15 cellular contexts compared by ENCODE assay signal in the genomic region with DNA sequence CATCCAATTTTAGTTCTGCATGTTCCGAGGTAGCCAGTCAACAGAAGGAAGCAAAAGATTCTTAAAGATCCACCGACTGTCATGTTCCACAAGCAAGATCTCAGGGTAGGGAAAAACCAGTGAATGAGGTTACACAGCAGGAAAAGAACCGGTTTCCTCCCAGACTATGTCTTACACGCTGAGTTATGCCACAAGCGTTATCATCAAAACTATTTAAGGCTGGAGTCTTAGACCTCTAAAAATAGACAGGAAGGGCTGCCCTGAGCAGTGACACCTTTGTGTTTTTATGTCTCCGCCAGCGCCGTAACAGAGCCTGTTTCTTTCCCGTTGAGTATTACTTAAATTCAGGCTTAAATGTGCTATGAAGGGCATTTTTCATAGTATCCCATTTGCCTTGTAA. TPM values are rescaled to one million over a fixed set of nuclear protein-coding genes. Genes with fewer than 3 reads are reported as not detected.
DNase-seq lines count a peak whose midpoint lies in the region; ATAC-seq and TF ChIP-seq lines count a peak whose summit lies in the region.
"Had no signal": no experiment of that assay in that cellular context is flagged by ENCODE, and none has a peak within 500 bp of the region (broad histone marks: within the 10 kb centered on the region; RNA-seq: fewer than 3 reads in every experiment).

No MANE protein-coding gene starts in this region.

- no peak overlapping the region for H3K27ac Mint-ChIP-seq in central memory CD8-positive, alpha-beta T cell (ENCODE audit: low read depth)
- peak overlapping the region in 2 of 9 donors; percentile 32 to 46 for H3K27ac Mint-ChIP-seq in naive thymus-derived CD4-positive, alpha-beta T cell

- no peaks in the 10 kb centered on the region for H3K36me3 Mint-ChIP-seq in central memory CD8-positive, alpha-beta T cell (ENCODE audit: insufficient read depth)
- no peaks in the 10 kb centered on the region for H3K36me3 Mint-ChIP-seq in naive thymus-derived CD4-positive, alpha-beta T cell

- H3K27me3 ChIP-seq in right atrium auricular region (no peaks in the 10 kb centered on the region), MG63 (no peaks in the 10 kb centered on the region)
- no peaks in the 10 kb centered on the region for H3K27me3 ChIP-seq in naive thymus-derived CD4-positive, alpha-beta T cell (ENCODE audit: control insufficient read depth in 2 of 2, insufficient read depth in 2 of 2, low read length in 2 of 2)

- H3K4me3 ChIP-seq in right atrium auricular region (no peak overlapping the region), MG63 (no peak overlapping the region)
- H3K4me3 ChIP-seq in naive thymus-derived CD4-positive, alpha-beta T cell (ENCODE audit: low read length): no peak overlapping the region
- H3K4me3 ChIP-seq: SK-N-MC had no signal

- H3K27ac ChIP-seq in right atrium auricular region: peak overlapping the region in 1 of 2 donors; percentile 55
- H3K27ac ChIP-seq in naive thymus-derived CD4-positive, alpha-beta T cell (ENCODE audit: low read depth, low read length): no peak overlapping the region
- H3K27ac ChIP-seq: SK-N-MC had no signal

- H3K4me3 Mint-ChIP-seq in central memory CD8-positive, alpha-beta T cell: no peak overlapping the region
- H3K4me3 Mint-ChIP-seq in naive thymus-derived CD4-positive, alpha-beta T cell: peak overlapping the region in 6 of 10 donors; percentile 0 to 39 (median 7)

- peak; percentile 56 for ATAC-seq in left ventricle myocardium superior
- ATAC-seq in central memory CD8-positive, alpha-beta T cell (replicated peaks; ENCODE audit: extremely low read depth, poor library complexity, severe bottlenecking): peak; percentile 43
- ATAC-seq in naive thymus-derived CD4-positive, alpha-beta T cell: peak; percentile 30
- ATAC-seq in HG03457 (IDR thresholded peaks at IDR 0.05; ENCODE audit: unreplicated experiment): no peak
- ATAC-seq in HG03565 (IDR thresholded peaks at IDR 0.05; ENCODE audit: unreplicated experiment): no peak

- DNase-seq in left ventricle myocardium superior: no peak
- DNase-seq in right atrium auricular region (ENCODE audit: low spot score): no peak
- DNase-seq in central memory CD8-positive, alpha-beta T cell (ENCODE audit: low spot score in 2 of 2): no peak
- DNase-seq in naive thymus-derived CD4-positive, alpha-beta T cell: peak in 2 of 9 donors; percentile 4 to 13
- no peak for DNase-seq in MG63
- no peak for DNase-seq in stimulated activated CD4-positive, alpha-beta T cell treated with anti-CD3 and anti-CD28 coated beads, Interleukin-4, amount 100 ng/mL, for 24 hours
- DNase-seq: activated CD8-positive, alpha-beta memory T cell treated with anti-CD3 and anti-CD28 coated beads for 24 hours; activated effector memory CD4-positive, alpha-beta T cell treated with Interleukin-2 at 50 U/mL for 16 hours; foreskin fibroblast; NCI-H146; NCI-H510A; occipital lobe had no signal

- CTCF ChIA-PET in naive thymus-derived CD4-positive, alpha-beta T cell (lab: Charles Lee): interaction anchor here (0.6 kb wide), 1 partner anchor 1225 kb away, joined by 3 read pairs; no protein-coding TSS in a partner anchor

- peaks cover 25% of the 10 kb centered on the region for H3K4me1 Mint-ChIP-seq in central memory CD8-positive, alpha-beta T cell
- peaks cover 9 to 39% (median 29%) of the 10 kb centered on the region in 7 donors for H3K4me1 Mint-ChIP-seq in naive thymus-derived CD4-positive, alpha-beta T cell

- POLR2A ChIA-PET in naive thymus-derived CD4-positive, alpha-beta T cell (lab: Charles Lee): interaction anchor here (1.9 kb wide), 1 partner anchor 9 kb away, joined by 8 read pairs; no protein-coding TSS in a partner anchor

- no peaks in the 10 kb centered on the region for H3K27me3 Mint-ChIP-seq in central memory CD8-positive, alpha-beta T cell
- H3K27me3 Mint-ChIP-seq in naive thymus-derived CD4-positive, alpha-beta T cell: peaks cover 0 to 53% (median 0%) of the 10 kb centered on the region in 5 donors

- H3K36me3 ChIP-seq in right atrium auricular region (no peaks in the 10 kb centered on the region), MG63 (no peaks in the 10 kb centered on the region)
- H3K36me3 ChIP-seq in naive thymus-derived CD4-positive, alpha-beta T cell (ENCODE audit: control insufficient read depth in 2 of 3, insufficient read depth in 3 of 3, low read length in 3 of 3): no peaks in the 10 kb centered on the region

- no peak for TF ChIP-seq CTCF in right atrium auricular region (IDR thresholded peaks at IDR 0.05)

- no peaks in the 10 kb centered on the region for H3K9me3 ChIP-seq in right atrium auricular region
- H3K9me3 ChIP-seq in naive thymus-derived CD4-positive, alpha-beta T cell (ENCODE audit: control insufficient read depth in 2 of 3, low read length in 3 of 3): no peaks in the 10 kb centered on the region
- H3K9me3 ChIP-seq in MG63: no peaks in the 10 kb centered on the region

- intact Hi-C loops in left ventricle myocardium superior (cut with micrococcal nuclease): no loop called here
- intact Hi-C loops in naive thymus-derived CD4-positive, alpha-beta T cell (cut with micrococcal nuclease): loop anchor here in 1 of 2 donors (1.0 kb wide), 1 partner anchor 8 kb away; no protein-coding TSS in a partner anchor

- no peaks in the 10 kb centered on the region for H3K9me3 Mint-ChIP-seq in central memory CD8-positive, alpha-beta T cell
- no peaks in the 10 kb centered on the region for H3K9me3 Mint-ChIP-seq in naive thymus-derived CD4-positive, alpha-beta T cell

- peaks cover 0 to 44% of the 10 kb centered on the region in 2 donors for H3K4me1 ChIP-seq in right atrium auricular region
- H3K4me1 ChIP-seq in naive thymus-derived CD4-positive, alpha-beta T cell (ENCODE audit: control insufficient read depth in 2 of 2, insufficient read depth in 2 of 2, low read length in 2 of 2): peaks cover 7 to 22% of the 10 kb centered on the region in 2 donors

RNA-seq across cellular contexts. Expression of a gene that starts 48.3 kb away (rescaled TPM):
- total RNA-seq in left ventricle myocardium superior: 1.1 TPM
- total RNA-seq in right atrium auricular region: 1 to 10 TPM; 1.3 to 3.1 TPM
- 1 to 10 TPM in 4 of 5 experiments, under 1 TPM in 1; 0.07 to 4.9 (median 1.8) TPM for total RNA-seq in naive thymus-derived CD4-positive, alpha-beta T cell
- 1 to 10 TPM; 2.5 to 3.0 TPM for polyA plus RNA-seq in naive thymus-derived CD4-positive, alpha-beta T cell
- 2.1 and 3.5 TPM in 2 replicates for total RNA-seq in MG63 (2014; rRNA removed; shearing (Covaris generic); ENCODE audit: low replicate concordance)

Comparison
In these comparisons a context has a peak if more than half of its experiments do, and no peak if none do; other contexts are left out.
1. ATAC-seq: peak in left ventricle myocardium superior (single experiment), central memory CD8-positive, alpha-beta T cell (single experiment) and naive thymus-derived CD4-positive, alpha-beta T cell (single experiment); none in HG03457 (single experiment) and HG03565 (single experiment).